In genomic region chr14:23136566-23137133, GRCh38 we compare ENCODE assay signal across 22 cellular contexts. TPM values are rescaled to one million over a fixed set of nuclear protein-coding genes. Genes with fewer than 3 reads are reported as not detected.
"Had no signal": no experiment of that assay in that cellular context is flagged by ENCODE, and none has a peak within 500 bp of the region (broad histone marks: within the 10 kb centered on the region; RNA-seq: fewer than 3 reads in every experiment).

No MANE protein-coding gene starts in this region.

- DNase-seq: activated CD4-positive, alpha-beta T cell treated with anti-CD3 and anti-CD28 coated beads for 1 hour; activated CD8-positive, alpha-beta memory T cell treated with anti-CD3 and anti-CD28 coated beads for 24 hours; activated CD8-positive, alpha-beta memory T cell treated with anti-CD3 and anti-CD28 coated beads, Interleukin-2, amount 50 U/mL, for 48 hours; activated effector memory CD4-positive, alpha-beta T cell treated with Interleukin-2 at 50 U/mL for 16 hours; activated naive CD4-positive, alpha-beta T cell treated with anti-CD3 and anti-CD28 coated beads, Interleukin-2, amount 10 ng/mL, durations not matched to agents 7 days and 5 days; activated naive CD8-positive, alpha-beta T cell treated with anti-CD3 and anti-CD28 coated beads, Interleukin-2, amount 50 U/mL, for 24 hours; activated T-cell treated with anti-CD3 and anti-CD28 coated beads, Interleukin-2, amount 50 U/mL, for 48 hours; brain microvascular endothelial cell; erythroblast; foreskin melanocyte; left lung; mesenchymal stem cell; naive thymus-derived CD4-positive, alpha-beta T cell; T-helper 17 cell had no signal

- H3K9me3 ChIP-seq: left lung, neutrophil, tibial nerve had no signal

- ATAC-seq: activated naive CD8-positive, alpha-beta T cell treated with anti-CD3 and anti-CD28 coated beads, Interleukin-2, amount 50 U/mL, for 24 hours; naive thymus-derived CD4-positive, alpha-beta T cell; T-helper 17 cell had no signal

- H3K9me3 Mint-ChIP-seq: activated naive CD4-positive, alpha-beta T cell treated with anti-CD3 and anti-CD28 coated beads, Interleukin-2, amount 10 ng/mL, durations not matched to agents 7 days and 5 days; activated naive CD8-positive, alpha-beta T cell treated with anti-CD3 and anti-CD28 coated beads, Interleukin-2, amount 50 U/mL, for 24 hours; naive thymus-derived CD4-positive, alpha-beta T cell; stimulated activated naive CD8-positive, alpha-beta T cell treated with anti-CD3 and anti-CD28 coated beads, Interleukin-15, Interleukin-2, amounts not matched to agents 100 ng/mL and 50 ng/mL, for 24 hours had no signal

- H3K36me3 Mint-ChIP-seq: activated naive CD4-positive, alpha-beta T cell treated with anti-CD3 and anti-CD28 coated beads, Interleukin-2, amount 10 ng/mL, durations not matched to agents 7 days and 5 days; naive thymus-derived CD4-positive, alpha-beta T cell had no signal

- H3K27ac ChIP-seq: brain microvascular endothelial cell, coronary artery, left lung, neutrophil, tibial nerve, VCaP had no signal

- H3K27me3 ChIP-seq: brain microvascular endothelial cell, left lung, neutrophil, tibial nerve had no signal

- H3K4me3 ChIP-seq: coronary artery, left lung, tibial nerve had no signal

- H3K4me3 Mint-ChIP-seq: activated naive CD4-positive, alpha-beta T cell treated with anti-CD3 and anti-CD28 coated beads, Interleukin-2, amount 10 ng/mL, durations not matched to agents 7 days and 5 days; activated naive CD8-positive, alpha-beta T cell treated with anti-CD3 and anti-CD28 coated beads, Interleukin-2, amount 50 U/mL, for 24 hours; naive thymus-derived CD4-positive, alpha-beta T cell; stimulated activated naive CD8-positive, alpha-beta T cell treated with anti-CD3 and anti-CD28 coated beads, Interleukin-15, Interleukin-2, amounts not matched to agents 100 ng/mL and 50 ng/mL, for 24 hours; T-helper 17 cell had no signal

- H3K27me3 Mint-ChIP-seq: activated naive CD8-positive, alpha-beta T cell treated with anti-CD3 and anti-CD28 coated beads, Interleukin-2, amount 50 U/mL, for 24 hours; stimulated activated naive CD8-positive, alpha-beta T cell treated with anti-CD3 and anti-CD28 coated beads, Interleukin-15, Interleukin-2, amounts not matched to agents 100 ng/mL and 50 ng/mL, for 24 hours had no signal

- H3K4me1 ChIP-seq: tibial nerve had no signal

- H3K27ac Mint-ChIP-seq: activated naive CD4-positive, alpha-beta T cell treated with anti-CD3 and anti-CD28 coated beads, Interleukin-2, amount 10 ng/mL, durations not matched to agents 7 days and 5 days; activated naive CD8-positive, alpha-beta T cell treated with anti-CD3 and anti-CD28 coated beads, Interleukin-2, amount 50 U/mL, for 24 hours; stimulated activated naive CD8-positive, alpha-beta T cell treated with anti-CD3 and anti-CD28 coated beads, Interleukin-15, Interleukin-2, amounts not matched to agents 100 ng/mL and 50 ng/mL, for 24 hours; T-helper 17 cell had no signal

- H3K36me3 ChIP-seq: brain microvascular endothelial cell had no signal

- H3K4me1 Mint-ChIP-seq: activated naive CD4-positive, alpha-beta T cell treated with anti-CD3 and anti-CD28 coated beads, Interleukin-2, amount 10 ng/mL, durations not matched to agents 7 days and 5 days; activated naive CD8-positive, alpha-beta T cell treated with anti-CD3 and anti-CD28 coated beads, Interleukin-2, amount 50 U/mL, for 24 hours had no signal

RNA-seq across cellular contexts. Expression of gene CEBPE, which starts 17.6 kb away (rescaled TPM):
- total RNA-seq: kidney epithelial cell, renal cortical epithelial cell, tibial nerve had no signal

RNA-seq across cellular contexts. Expression of gene CIROP, which starts 31.9 kb away (rescaled TPM):
- total RNA-seq: kidney epithelial cell; left lung; mucosa of gallbladder; naive thymus-derived CD4-positive, alpha-beta T cell; renal cortical epithelial cell; T-helper 17 cell; tibial nerve had no signal
- polyA plus RNA-seq: naive thymus-derived CD4-positive, alpha-beta T cell had no signal
